ENCODE assay signal across 26 cellular contexts in the genomic region with DNA sequence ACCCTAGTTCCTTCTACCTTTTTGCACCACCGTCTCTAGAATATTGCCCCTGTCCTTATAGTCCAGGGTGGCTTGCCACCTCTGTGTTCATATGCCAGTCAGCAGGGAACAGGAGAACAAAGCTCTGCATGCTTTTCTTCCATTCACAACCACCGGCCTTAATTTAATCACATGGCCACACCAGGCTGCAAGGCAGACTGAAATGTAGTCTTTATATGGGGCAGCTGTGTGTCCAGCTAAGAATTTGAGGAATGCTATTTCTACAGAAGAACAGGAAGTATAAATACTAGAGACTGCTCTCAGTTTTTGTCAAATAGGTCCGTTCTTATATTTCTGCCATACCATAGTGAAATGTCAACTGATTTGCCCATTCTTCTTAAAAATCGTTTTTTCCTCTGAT. TPM values are rescaled to one million over a fixed set of nuclear protein-coding genes. Genes with fewer than 3 reads are reported as not detected.
A peak's percentile ranks its signal among the peaks of the same experiment; 100 is the strongest.
DNase-seq lines count a peak whose midpoint lies in the region; ATAC-seq and TF ChIP-seq lines count a peak whose summit lies in the region.
"Had no signal": no experiment of that assay in that cellular context is flagged by ENCODE, and none has a peak within 500 bp of the region (broad histone marks: within the 10 kb centered on the region; RNA-seq: fewer than 3 reads in every experiment).

No MANE protein-coding gene starts in this region.

- H3K4me3 ChIP-seq in SK-N-SH (ENCODE audit: low read depth in 2 of 2, low read length in 1 of 2) (no peak overlapping the region), esophagus squamous epithelium (no peak overlapping the region)
- H3K4me3 ChIP-seq: BLaER1, cardiac muscle cell, esophagus muscularis mucosa, PC-9, SJSA1, skin epidermis, stomach had no signal

- no peaks in the 10 kb centered on the region for H3K27me3 ChIP-seq in SK-N-SH (ENCODE audit: insufficient read depth)
- no peaks in the 10 kb centered on the region for H3K27me3 ChIP-seq in esophagus squamous epithelium
- H3K27me3 ChIP-seq: BLaER1, cardiac muscle cell, esophagus muscularis mucosa, SJSA1, stomach had no signal

- H3K79me2 ChIP-seq in SK-N-SH (ENCODE audit: insufficient read depth) = peaks cover 60% of the 10 kb centered on the region

- H3K9me2 ChIP-seq in SK-N-SH = no peaks in the 10 kb centered on the region

- no peak overlapping the region for H3K9ac ChIP-seq in SK-N-SH
- H3K9ac ChIP-seq: BLaER1 had no signal

- no peak for DNase-seq in SK-N-SH
- peak; percentile 19 for DNase-seq in hepatic stellate cell (ENCODE audit: low spot score)
- DNase-seq in pons (ENCODE audit: low spot score) = peak; percentile 37
- no peak for DNase-seq in esophagus squamous epithelium (lab: John Stamatoyannopoulos, UW)
- no peak for DNase-seq in NCI-H2171 treated with DMSO at 0.1 percent for 48 hours (lab: John Stamatoyannopoulos, UW)
- DNase-seq in DMS79 (lab: John Stamatoyannopoulos, UW) = no peak
- DNase-seq: activated CD8-positive, alpha-beta memory T cell treated with anti-CD3 and anti-CD28 coated beads for 24 hours; activated naive CD8-positive, alpha-beta T cell treated with anti-CD3 and anti-CD28 coated beads for 36 hours; DMS 273 treated with DMSO at 0.1 percent for 48 hours; head of caudate nucleus; mammary epithelial cell; MM.1S; naive thymus-derived CD4-positive, alpha-beta T cell; NCI-H1694; stomach had no signal

- H3K36me3 ChIP-seq in SK-N-SH (replicated peaks in 1 of 2; ENCODE audit: control insufficient read depth in 1 of 2, insufficient read depth in 2 of 2, low read length in 1 of 2) = peaks cover 69 to 86% of the 10 kb centered on the region in 2 experiments
- H3K36me3 ChIP-seq in esophagus squamous epithelium = peaks cover 6 to 87% (median 27%) of the 10 kb centered on the region in 3 donors

- peaks cover 31% of the 10 kb centered on the region for H3K4me1 Mint-ChIP-seq in brain

- H3K9me3 Mint-ChIP-seq in brain = no peaks in the 10 kb centered on the region
- H3K9me3 Mint-ChIP-seq: activated naive CD8-positive, alpha-beta T cell treated with anti-CD3 and anti-CD28 coated beads for 36 hours; naive thymus-derived CD4-positive, alpha-beta T cell; T-helper 2 cell treated with Interferon-gamma antibody and Interleukin-4, amounts not matched to agents 5 μg/mL and 100 μg/mL, for 36 hours had no signal

- POLR2A ChIA-PET in SK-N-SH (lab: Yijun Ruan, JAX) = no interaction called here

- TF ChIP-seq CTCF in SK-N-SH (IDR thresholded peaks at IDR 0.05) = no peak
- TF ChIP-seq CTCF in brain (conservative IDR thresholded peaks at IDR 0.05) = no peak
- TF ChIP-seq CTCF in esophagus squamous epithelium (IDR thresholded peaks at IDR 0.05) = no peak

- peak overlapping the region in 1 of 2 experiments; percentile 25; a peak in 1 of 4 replicates for H3K27ac ChIP-seq in SK-N-SH (ENCODE audit: low read depth in 2 of 2, low read length in 1 of 2)
- H3K27ac ChIP-seq in esophagus squamous epithelium = no peak overlapping the region
- H3K27ac ChIP-seq: 22Rv1, BLaER1, cardiac muscle cell, esophagus muscularis mucosa, PC-9, SJSA1, skin epidermis, stomach had no signal

- no peaks in the 10 kb centered on the region for H4K20me1 ChIP-seq in SK-N-SH (ENCODE audit: insufficient read depth)
- H4K20me1 ChIP-seq: BLaER1 had no signal

- peaks cover 61% of the 10 kb centered on the region for H3K36me3 Mint-ChIP-seq in brain

- ATAC-seq in SK-N-SH treated with all-trans-retinoic acid at 6 μM for 48 hours = peak; percentile 77
- ATAC-seq: HepG2; naive thymus-derived CD4-positive, alpha-beta T cell had no signal

- WGBS in SK-N-SH (ENCODE audit: low lambda C conversion rate) = 46% methylated on average over 4 of the region's 4 CpGs
- 67 to 76% methylated on average over 4 of the region's 4 CpGs for WGBS in esophagus squamous epithelium, 2 donors

- H3K4me2 ChIP-seq in SK-N-SH = no peak overlapping the region
- H3K4me2 ChIP-seq: BLaER1, PC-9 had no signal

- no peak for TF ChIP-seq POLR2A in esophagus squamous epithelium (IDR thresholded peaks at IDR 0.05)

- H3K9me3 ChIP-seq in SK-N-SH = no peaks in the 10 kb centered on the region
- no peaks in the 10 kb centered on the region for H3K9me3 ChIP-seq in esophagus squamous epithelium
- H3K9me3 ChIP-seq: BLaER1, esophagus muscularis mucosa, SJSA1, stomach had no signal

- H3K4me3 Mint-ChIP-seq in brain = no peak overlapping the region
- H3K4me3 Mint-ChIP-seq: activated naive CD8-positive, alpha-beta T cell treated with anti-CD3 and anti-CD28 coated beads for 36 hours; naive thymus-derived CD4-positive, alpha-beta T cell; T-helper 2 cell treated with Interferon-gamma antibody and Interleukin-4, amounts not matched to agents 5 μg/mL and 100 μg/mL, for 36 hours had no signal

- intact Hi-C loops in esophagus squamous epithelium (cut with DNase I) = no loop called here

- no peaks in the 10 kb centered on the region for H3K27me3 Mint-ChIP-seq in brain
- H3K27me3 Mint-ChIP-seq: activated naive CD8-positive, alpha-beta T cell treated with anti-CD3 and anti-CD28 coated beads for 36 hours; naive thymus-derived CD4-positive, alpha-beta T cell had no signal

- H3K4me1 ChIP-seq in SK-N-SH (ENCODE audit: control insufficient read depth in 1 of 2, insufficient read depth in 2 of 2, low read depth in 1 of 2, low read length in 1 of 2) (peaks cover 6% of the 10 kb centered on the region in 2 experiments; a peak in 3 of 4 replicates), esophagus squamous epithelium (peaks cover 10 to 16% (median 11%) of the 10 kb centered on the region in 3 donors)

- H3F3A ChIP-seq in SK-N-SH (replicated peaks; ENCODE audit: insufficient read depth) = peaks cover 3% of the 10 kb centered on the region

- CTCF ChIA-PET in SK-N-SH (lab: Yijun Ruan, JAX) = interaction anchor here (0.9 to 1.0 kb wide), 2 partner anchors 288 to 539 kb away, joined by 4 read pairs; no protein-coding TSS in a partner anchor

- no peak for TF ChIP-seq EP300 in SK-N-SH (IDR thresholded peaks at IDR 0.05; ENCODE audit: borderline replicate concordance in 1 of 2, low read depth in 1 of 2, low read length in 1 of 2)

- H2AFZ ChIP-seq in SK-N-SH (ENCODE audit: low read depth) = no peak overlapping the region
- H2AFZ ChIP-seq: PC-9 had no signal

- peak overlapping the region in 4 of 5 experiments; percentile 18 to 65 (median 41) for H3K27ac Mint-ChIP-seq in brain
- H3K27ac Mint-ChIP-seq: activated naive CD8-positive, alpha-beta T cell treated with anti-CD3 and anti-CD28 coated beads for 36 hours; T-helper 2 cell treated with Interferon-gamma antibody and Interleukin-4, amounts not matched to agents 5 μg/mL and 100 μg/mL, for 36 hours had no signal

- TF ChIP-seq RAD21 in SK-N-SH (IDR thresholded peaks at IDR 0.05; ENCODE audit: low read length) = no peak

TF ChIP-seq in SK-N-SH treated with all-trans-retinoic acid at 6 μM for 48 hours, 23 proteins besides CTCF, POLR2A, EP300 and RAD21:
- TF ChIP-seq TCF4 (CRISPR knock-in tag; IDR thresholded peaks at IDR 0.05; ENCODE audit: borderline replicate concordance) (no peak), ESRRG (CRISPR knock-in tag; IDR thresholded peaks at IDR 0.05) (no peak)
TF ChIP-seq in SK-N-SH treated with all-trans-retinoic acid at 6 μM for 48 hours: peak in this region for 0.

TF ChIP-seq in SK-N-SH, 30 proteins besides CTCF, POLR2A, EP300 and RAD21 (continues in another document):
- TF ChIP-seq RXRA (IDR thresholded peaks at IDR 0.05; ENCODE audit: borderline replicate concordance, low read depth) (no peak), TAF1 (IDR thresholded peaks at IDR 0.05; ENCODE audit: borderline replicate concordance, low read depth, low read length) (no peak), YY1 (IDR thresholded peaks at IDR 0.05; ENCODE audit: low read depth) (no peak), REST (IDR thresholded peaks at IDR 0.05; ENCODE audit: low read depth, low read length) (no peak), TEAD4 (IDR thresholded peaks at IDR 0.05; ENCODE audit: borderline replicate concordance, insufficient read depth) (no peak), EZH2phosphoT487 (IDR thresholded peaks at IDR 0.05; ENCODE audit: borderline replicate concordance, low read depth) (no peak), SMC3 (IDR thresholded peaks at IDR 0.05; ENCODE audit: low read depth, low read length) (no peak)

RNA-seq across cellular contexts. Expression of gene C5orf22, which starts 5.8 kb away (rescaled TPM):
- polyA plus RNA-seq in SK-N-SH (2012; rRNA removed) (13.6 and 14.7 TPM in 2 replicates), brain (ENCODE audit: insufficient read depth, low read depth, low replicate concordance) (13.3 TPM)
- polyA plus RNA-seq in SK-N-SH (2012; cell fraction: cytosol; rRNA removed) = 16.8 and 18.2 TPM in 2 replicates
- polyA plus RNA-seq in SK-N-SH (2012; cell fraction: nucleus; rRNA removed) = 7.3 and 12.9 TPM in 2 replicates
- 10 to 100 TPM; 11.0 to 19.8 (median 13.5) TPM for total RNA-seq in esophagus squamous epithelium

RNA-seq across cellular contexts. Expression of gene DROSHA, which starts 6.0 kb away (rescaled TPM):
- polyA plus RNA-seq in SK-N-SH (2012; rRNA removed) (47.2 and 49.3 TPM in 2 replicates), brain (ENCODE audit: insufficient read depth, low read depth, low replicate concordance) (52.8 TPM)
- 51.7 and 60.0 TPM in 2 replicates for polyA plus RNA-seq in SK-N-SH (2012; cell fraction: cytosol; rRNA removed)
- 82.2 and 110 TPM in 2 replicates for polyA plus RNA-seq in SK-N-SH (2012; cell fraction: nucleus; rRNA removed)
- total RNA-seq in esophagus squamous epithelium = 10 to 100 TPM; 26.1 to 36.5 (median 31.8) TPM

Comparison
In these comparisons a context has a peak if more than half of its experiments do, and no peak if none do; other contexts are left out.
1. DNase-seq: peak in hepatic stellate cell (single experiment) and pons (single experiment); none in SK-N-SH (single experiment), esophagus squamous epithelium (single experiment), NCI-H2171 treated with DMSO at 0.1 percent for 48 hours (single experiment) and DMS79 (single experiment).